In genomic region chr20:31951530-31952453, GRCh38 we compare ENCODE assay signal across 8 cellular contexts. TPM values are rescaled to one million over a fixed set of nuclear protein-coding genes. Genes with fewer than 3 reads are reported as not detected.
A peak's percentile ranks its signal among the peaks of the same experiment; 100 is the strongest.
DNase-seq lines count a peak whose midpoint lies in the region; ATAC-seq and TF ChIP-seq lines count a peak whose summit lies in the region.

Gene PDRG1 (minus strand): TSS chr20:31952046. CDS start chr20:31951961, 85 bp downstream.

- peak; percentile 99 for DNase-seq in DMS 273 (lab: John Stamatoyannopoulos, UW; ENCODE audit: unreplicated experiment)
- peak in 74 of 76 experiments; percentile 18 to 96 (median 90) for DNase-seq in HUDEP-2 (lab: John Stamatoyannopoulos, UW; ENCODE audit: unreplicated experiment in 76 of 76)
- DNase-seq in NOMO-1 treated with DMSO at 0.1 percent for 48 hours (lab: John Stamatoyannopoulos, UW; ENCODE audit: unreplicated experiment), result peak; percentile 95
- DNase-seq in activated CD8-positive, alpha-beta memory T cell treated with anti-CD3 and anti-CD28 coated beads for 4 hours (ENCODE audit: low read depth in 2 of 2), result peak; percentile 90 to 95
- peak; percentile 98 for DNase-seq in endodermal cell
- peak; percentile 98 for DNase-seq in mesenteric fat pad (ENCODE audit: low spot score)
- peak; percentile 97 for DNase-seq in stimulated activated CD8-positive, alpha-beta memory T cell treated with anti-CD3 and anti-CD28 coated beads, Interleukin-15, amount 100 ng/mL, for 1 hour (ENCODE audit: low read depth)

- H3K27me3 ChIP-seq in endodermal cell (ENCODE audit: control insufficient read depth, insufficient read depth, low read length, poor library complexity, severe bottlenecking), result peaks cover 9% of the 10 kb centered on the region

- H3K4me1 Mint-ChIP-seq in endodermal cell, result peaks cover 7% of the 10 kb centered on the region

- TF ChIP-seq CTCF in endodermal cell (conservative IDR thresholded peaks at IDR 0.05), result peak; percentile 100

- peak within 1 kb of the TSS; percentile 88 for H3K9ac ChIP-seq in endodermal cell (ENCODE audit: extremely low read depth, low read length, poor library complexity, severe bottlenecking)

- ATAC-seq in GM21390 (IDR thresholded peaks at IDR 0.05; ENCODE audit: unreplicated experiment), result peak; percentile 90

- peaks cover 34% of the 10 kb centered on the region for H3K36me3 ChIP-seq in endodermal cell (ENCODE audit: control insufficient read depth, insufficient read depth, low read length)

- no peaks in the 10 kb centered on the region for H3K4me1 ChIP-seq in endodermal cell (ENCODE audit: control insufficient read depth, insufficient read depth, low read length)

- H3K27ac Mint-ChIP-seq in endodermal cell, result peak within 1 kb of the TSS; percentile 92

- H3K4me3 Mint-ChIP-seq in endodermal cell, result peak within 1 kb of the TSS; percentile 94

- H3K36me3 Mint-ChIP-seq in endodermal cell (ENCODE audit: low read depth), result peaks cover 34% of the 10 kb centered on the region

- H3K4me3 ChIP-seq in endodermal cell (ENCODE audit: low read length), result peak within 1 kb of the TSS; percentile 96

- peak within 1 kb of the TSS; percentile 58 for H3K27ac ChIP-seq in endodermal cell (ENCODE audit: low read depth, low read length)

- 0 to 1% methylated on average over 29 to 63 of the region's 63 CpGs for WGBS in endodermal cell (ENCODE audit: insufficient coverage in 1 of 2, insufficient read length in 1 of 2), 2 experiments

- H3K9me3 Mint-ChIP-seq in endodermal cell, result peaks cover 6% of the 10 kb centered on the region

- H3K9me3 ChIP-seq in endodermal cell (ENCODE audit: control insufficient read depth, low read length), result peaks cover 13% of the 10 kb centered on the region

- peaks cover 37% of the 10 kb centered on the region for H3K27me3 Mint-ChIP-seq in endodermal cell (ENCODE audit: insufficient read depth)

RNA-seq across cellular contexts. Expression of gene PDRG1, which starts in this region (rescaled TPM):
- total RNA-seq in endodermal cell (10 to 100 TPM; 20.4 to 24.4 TPM), mesenteric fat pad (5.9 TPM)
- 19.2 TPM for polyA plus RNA-seq in endodermal cell (2013, experiment 1 of 2)
- 18.4 TPM for polyA plus RNA-seq in endodermal cell (2013, experiment 2 of 2)

Comparison
In these comparisons a context has a peak if more than half of its experiments do, and no peak if none do; other contexts are left out.
1. Peak in every context shown above with its lines: DNase-seq, ATAC-seq, H3K4me3 ChIP-seq and H3K27ac ChIP-seq.